Comparison of ENCODE assay signal across 18 cellular contexts in the genomic region with DNA sequence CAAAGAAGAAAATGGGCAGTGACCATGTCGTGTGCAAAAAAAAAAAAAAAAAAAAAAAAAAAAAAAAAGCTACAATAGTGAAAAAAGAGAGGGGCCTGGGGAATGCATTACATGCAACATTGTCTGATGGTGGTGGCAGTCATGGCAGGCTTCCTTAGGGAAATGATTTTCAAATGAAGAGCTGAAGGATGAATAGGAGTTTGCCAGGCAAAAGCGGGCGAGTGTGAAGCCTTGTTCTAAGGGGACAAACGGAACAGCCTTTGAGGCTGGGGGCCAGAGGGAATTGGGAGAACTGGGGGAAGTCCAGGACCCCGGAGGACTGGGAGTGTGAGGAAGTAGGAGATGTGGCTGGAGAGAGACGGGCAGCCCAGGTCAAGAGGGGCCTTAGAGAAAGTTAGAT. TPM values are rescaled to one million over a fixed set of nuclear protein-coding genes. Genes with fewer than 3 reads are reported as not detected.
"Had no signal": no experiment of that assay in that cellular context is flagged by ENCODE, and none has a peak within 500 bp of the region (broad histone marks: within the 10 kb centered on the region; RNA-seq: fewer than 3 reads in every experiment).

No MANE protein-coding gene starts in this region.

- H3K9me3 ChIP-seq: heart left ventricle, stomach, thoracic aorta, transverse colon had no signal

- H3K36me3 ChIP-seq: heart left ventricle, stomach, thoracic aorta, transverse colon had no signal

- H3K27ac Mint-ChIP-seq: endodermal cell; natural killer cell treated with Interleukin-12 subunit alpha and Interleukin-12 subunit beta and Interleukin-15 and Interleukin-18, amount 100 ng/mL, for 72 hours had no signal

- H3K27ac ChIP-seq: heart left ventricle, stomach, thoracic aorta, transverse colon had no signal

- H3K9me3 Mint-ChIP-seq: endodermal cell; natural killer cell treated with Interleukin-12 subunit alpha and Interleukin-12 subunit beta and Interleukin-15 and Interleukin-18, amount 100 ng/mL, for 72 hours had no signal

- H3K4me3 Mint-ChIP-seq: natural killer cell treated with Interleukin-12 subunit alpha and Interleukin-12 subunit beta and Interleukin-15 and Interleukin-18, amount 100 ng/mL, for 72 hours had no signal

- DNase-seq: effector CD4-positive, alpha-beta T cell; endodermal cell; heart left ventricle; hippocampal formation; left colon; left ventricle myocardium superior; posterior cingulate gyrus; stimulated activated CD4-positive, alpha-beta T cell treated with anti-CD3 and anti-CD28 coated beads, Interleukin-2, amount 100 ng/mL, for 24 hours; stimulated activated CD4-positive, alpha-beta T cell treated with anti-CD3 and anti-CD28 coated beads, Interleukin-4, amount 100 ng/mL, for 4 hours; stimulated activated naive CD4-positive, alpha-beta T cell; stomach; substantia nigra; transverse colon had no signal

- FAIRE-seq: frontal cortex, urothelium cell line had no signal

- H3K36me3 Mint-ChIP-seq: natural killer cell treated with Interleukin-12 subunit alpha and Interleukin-12 subunit beta and Interleukin-15 and Interleukin-18, amount 100 ng/mL, for 72 hours had no signal

- H3K4me3 ChIP-seq: heart left ventricle, lung, thoracic aorta, transverse colon had no signal

RNA-seq across cellular contexts. Expression of a gene that starts 3.1 kb away (rescaled TPM):
- total RNA-seq: natural killer cell treated with Interleukin-12 subunit alpha and Interleukin-12 subunit beta and Interleukin-15 and Interleukin-18, amount 100 ng/mL, for 72 hours had no signal
